ENCODE assay signal across 8 cellular contexts in genomic region chr1:85612704-85613361, GRCh38. TPM values are rescaled to one million over a fixed set of nuclear protein-coding genes. Genes with fewer than 3 reads are reported as not detected.
A peak's percentile ranks its signal among the peaks of the same experiment; 100 is the strongest.
DNase-seq lines count a peak whose midpoint lies in the region; ATAC-seq and TF ChIP-seq lines count a peak whose summit lies in the region.

No MANE protein-coding gene starts in this region.

- no peak overlapping the region for H3K4me3 Mint-ChIP-seq in mesothelial cell of epicardium

- TF ChIP-seq POLR2A in breast epithelium (IDR thresholded peaks at IDR 0.05), result no peak

- DNase-seq in COLO829 (ENCODE audit: low spot score) (peak; percentile 68), breast epithelium (ENCODE audit: low spot score in 2 of 2) (no peak), mesothelial cell of epicardium (ENCODE audit: low spot score in 2 of 2, unreplicated experiment in 2 of 2) (no peak)
- no peak for DNase-seq in activated CD8-positive, alpha-beta memory T cell treated with anti-CD3 and anti-CD28 coated beads, Interleukin-2, amount 50 U/mL, for 48 hours
- DNase-seq in stimulated activated CD4-positive, alpha-beta T cell treated with anti-CD3 and anti-CD28 coated beads, Interleukin-1b, Interleukin-23, amount 100 ng/mL, for 48 hours, result no peak

- no peaks in the 10 kb centered on the region for H3K27me3 Mint-ChIP-seq in mesothelial cell of epicardium (ENCODE audit: low read depth)

- TF ChIP-seq CTCF in breast epithelium (IDR thresholded peaks at IDR 0.05), result no peak
- TF ChIP-seq CTCF in mesothelial cell of epicardium (IDR thresholded peaks at IDR 0.05; ENCODE audit: unreplicated experiment), result no peak

- H3K9me3 ChIP-seq in HUES64 (ENCODE audit: insufficient read depth, low read depth, low read length), result no peaks in the 10 kb centered on the region
- no peaks in the 10 kb centered on the region for H3K9me3 ChIP-seq in breast epithelium

- H3K36me3 Mint-ChIP-seq in mesothelial cell of epicardium, result no peaks in the 10 kb centered on the region

- 74% methylated on average over 6 of the region's 6 CpGs for WGBS in HUES64

- H3K4me1 Mint-ChIP-seq in mesothelial cell of epicardium, result peaks cover 25% of the 10 kb centered on the region

- no peaks in the 10 kb centered on the region for H3K9me3 Mint-ChIP-seq in mesothelial cell of epicardium

- ATAC-seq in HG03342 (IDR thresholded peaks at IDR 0.05; ENCODE audit: unreplicated experiment) (no peak), HG02798 (IDR thresholded peaks at IDR 0.05; ENCODE audit: poor library complexity, unreplicated experiment) (no peak)

- intact Hi-C loops in breast epithelium (cut with DNase I; ENCODE audit: low total_unique reads), result no loop called here

- no peaks in the 10 kb centered on the region for H3K36me3 ChIP-seq in HUES64 (ENCODE audit: insufficient read depth, low read length)
- H3K36me3 ChIP-seq in breast epithelium, result no peaks in the 10 kb centered on the region

- no peak overlapping the region for H3K9ac ChIP-seq in HUES64 (ENCODE audit: low read depth, low read length)

- H3K27ac Mint-ChIP-seq in mesothelial cell of epicardium, result peak overlapping the region; percentile 93

- H3K4me1 ChIP-seq in HUES64 (ENCODE audit: insufficient read depth, low read length) (peaks cover 14% of the 10 kb centered on the region), breast epithelium (peaks cover 6 to 18% of the 10 kb centered on the region in 2 donors)

- H3K27me3 ChIP-seq in HUES64 (ENCODE audit: insufficient read depth, low read length) (no peaks in the 10 kb centered on the region), breast epithelium (no peaks in the 10 kb centered on the region)

- H3K27ac ChIP-seq in HUES64 (ENCODE audit: low read depth, low read length) (0 out of 2 replicates have a peak overlapping the region, but pooled peaks have one; percentile 11), breast epithelium (peak overlapping the region; percentile 80 to 82)

- H3K4me3 ChIP-seq in HUES64 (ENCODE audit: low read length) (no peak overlapping the region), breast epithelium (no peak overlapping the region)

RNA-seq across cellular contexts. Expression of gene CCN1, which starts 32.3 kb away (rescaled TPM):
- 35.5 TPM for polyA plus RNA-seq in HUES64 (2013, experiment 1 of 2)
- 36.1 TPM for polyA plus RNA-seq in HUES64 (2013, experiment 2 of 2)
- 100 to 1,000 TPM; 109 to 243 (median 110) TPM for total RNA-seq in breast epithelium
- 731 to 797 TPM (median 760 TPM) in 3 replicates for total RNA-seq in mesothelial cell of epicardium
